ENCODE assay signal across 1 cellular context in genomic region chr2:28613616-28614501, GRCh38.
TF ChIP-seq lines count a peak whose summit lies in the region.

No MANE protein-coding gene starts in this region.

TF ChIP-seq in H1, 55 proteins besides CTCF, POLR2A, EP300 and RAD21 (continued from another document):
- TF ChIP-seq SP1 (IDR thresholded peaks at IDR 0.05; ENCODE audit: low read depth, low read length) (no peak), TEAD4 (IDR thresholded peaks at IDR 0.05; ENCODE audit: low read depth, low read length) (no peak), SP2 (IDR thresholded peaks at IDR 0.05; ENCODE audit: low read length) (no peak), NANOG (IDR thresholded peaks at IDR 0.05; ENCODE audit: insufficient read depth, low read depth, low read length, poor library complexity, severe bottlenecking) (no peak), KDM1A (IDR thresholded peaks at IDR 0.05; ENCODE audit: borderline replicate concordance, low read length) (no peak), ZNF274 (IDR thresholded peaks at IDR 0.05; ENCODE audit: borderline replicate concordance, extremely low read depth, low read length) (no peak)
